ENCODE assay signal across 11 cellular contexts in genomic region chr2:226773291-226773690, GRCh38. TPM values are rescaled to one million over a fixed set of nuclear protein-coding genes. Genes with fewer than 3 reads are reported as not detected.
DNase-seq lines count a peak whose midpoint lies in the region; ATAC-seq and TF ChIP-seq lines count a peak whose summit lies in the region.
"Had no signal": no experiment of that assay in that cellular context is flagged by ENCODE, and none has a peak within 500 bp of the region (broad histone marks: within the 10 kb centered on the region; RNA-seq: fewer than 3 reads in every experiment).

No MANE protein-coding gene starts in this region.

- peaks cover 29% of the 10 kb centered on the region for H3K4me1 Mint-ChIP-seq in activated T-helper 1 cell treated with anti-CD3 and anti-CD28 coated beads, Interleukin-12 subunit alpha, Interleukin-12 subunit beta, Interleukin-2, Interleukin-4 antibody, amounts not matched to agents 30 ng/mL and 10 ng/mL and 1 ng/mL, durations not matched to agents 14 hours and 24 hours and 36 hours (ENCODE audit: low read depth)

- H3K36me3 ChIP-seq in BLaER1 (peaks cover 29% of the 10 kb centered on the region), fibroblast of lung (ENCODE audit: control insufficient read depth, insufficient read depth, low read length) (peaks cover 10% of the 10 kb centered on the region), aorta (ENCODE audit: control insufficient read depth in 1 of 2, insufficient read depth in 2 of 2, low read length in 1 of 2) (no peaks in the 10 kb centered on the region)

- peak; percentile 23 for ATAC-seq in GM21360 (IDR thresholded peaks at IDR 0.05; ENCODE audit: unreplicated experiment)
- peak; percentile 40 for ATAC-seq in HG03354 (IDR thresholded peaks at IDR 0.05; ENCODE audit: poor library complexity, severe bottlenecking, unreplicated experiment)
- no peak for ATAC-seq in aorta (ENCODE audit: low FRiP score)

- no peak overlapping the region for H3K27ac Mint-ChIP-seq in activated T-helper 1 cell treated with anti-CD3 and anti-CD28 coated beads, Interleukin-12 subunit alpha, Interleukin-12 subunit beta, Interleukin-2, Interleukin-4 antibody, amounts not matched to agents 30 ng/mL and 10 ng/mL and 1 ng/mL, durations not matched to agents 14 hours and 24 hours and 36 hours

- H3K4me1 ChIP-seq in BLaER1 (peaks cover 64% of the 10 kb centered on the region), fibroblast of lung (ENCODE audit: control insufficient read depth, extremely low read depth, insufficient read depth, low read length) (peaks cover 11% of the 10 kb centered on the region), aorta (ENCODE audit: control insufficient read depth in 1 of 2, insufficient read depth in 2 of 2, low read length in 2 of 2) (peaks cover 0 to 6% of the 10 kb centered on the region in 2 donors)

- H3K27me3 Mint-ChIP-seq in activated T-helper 1 cell treated with anti-CD3 and anti-CD28 coated beads, Interleukin-12 subunit alpha, Interleukin-12 subunit beta, Interleukin-2, Interleukin-4 antibody, amounts not matched to agents 30 ng/mL and 10 ng/mL and 1 ng/mL, durations not matched to agents 14 hours and 24 hours and 36 hours (ENCODE audit: insufficient read depth), result no peaks in the 10 kb centered on the region

- H3K27ac ChIP-seq in BLaER1, result peak overlapping the region; percentile 86
- H3K27ac ChIP-seq in fibroblast of lung (ENCODE audit: insufficient read depth, low read length), result peak overlapping the region; percentile 42
- H3K27ac ChIP-seq in aorta (ENCODE audit: low read depth in 1 of 2, low read length in 2 of 2), result no peak overlapping the region

- intact Hi-C loops in lower leg skin (cut with DNase I; ENCODE audit: low total_unique reads) (no loop called here), aorta (cut with DNase I) (no loop called here)
- intact Hi-C loops in activated T-helper 1 cell treated with anti-CD3 and anti-CD28 coated beads, Interleukin-12 subunit alpha, Interleukin-12 subunit beta, Interleukin-2, Interleukin-4 antibody, amounts not matched to agents 30 ng/mL and 10 ng/mL and 1 ng/mL, durations not matched to agents 14 hours and 24 hours and 36 hours (cut with micrococcal nuclease), result loop anchor here (2.0 kb wide), 1 partner anchor 18 kb away; no protein-coding TSS in a partner anchor

- H3K36me3 Mint-ChIP-seq in activated T-helper 1 cell treated with anti-CD3 and anti-CD28 coated beads, Interleukin-12 subunit alpha, Interleukin-12 subunit beta, Interleukin-2, Interleukin-4 antibody, amounts not matched to agents 30 ng/mL and 10 ng/mL and 1 ng/mL, durations not matched to agents 14 hours and 24 hours and 36 hours (ENCODE audit: low read depth), result peaks cover 20% of the 10 kb centered on the region

- TF ChIP-seq CTCF in fibroblast of lung (conservative IDR thresholded peaks at IDR 0.05 in 1 of 2, IDR thresholded peaks at IDR 0.05 in 1 of 2; ENCODE audit: low read depth in 1 of 2, low read length in 2 of 2), result no peak
- no peak for TF ChIP-seq CTCF in lower leg skin (IDR thresholded peaks at IDR 0.05)

- H3K4me2 ChIP-seq in BLaER1, result peak overlapping the region; percentile 83
- H3K4me2 ChIP-seq in fibroblast of lung (ENCODE audit: extremely low read depth, insufficient read depth, low read length), result peak overlapping the region; percentile 28

- no peak overlapping the region for H3K4me3 Mint-ChIP-seq in activated T-helper 1 cell treated with anti-CD3 and anti-CD28 coated beads, Interleukin-12 subunit alpha, Interleukin-12 subunit beta, Interleukin-2, Interleukin-4 antibody, amounts not matched to agents 30 ng/mL and 10 ng/mL and 1 ng/mL, durations not matched to agents 14 hours and 24 hours and 36 hours

- H3K27me3 ChIP-seq in BLaER1 (no peaks in the 10 kb centered on the region), fibroblast of lung (ENCODE audit: control insufficient read depth, insufficient read depth, low read length) (no peaks in the 10 kb centered on the region), aorta (ENCODE audit: control insufficient read depth in 1 of 2, insufficient read depth in 2 of 2, low read length in 1 of 2) (no peaks in the 10 kb centered on the region)

- 46 to 49% methylated on average over 2 of the region's 2 CpGs for WGBS in lower leg skin, 2 donors
- 42 to 50% methylated on average over 2 of the region's 2 CpGs for WGBS in aorta, 2 donors

- no peak for TF ChIP-seq POLR2A in lower leg skin (IDR thresholded peaks at IDR 0.05)

- H3K4me3 ChIP-seq in BLaER1 (peak overlapping the region; percentile 45), fibroblast of lung (replicated peaks in 1 of 4; ENCODE audit: control extremely low read depth in 1 of 4, insufficient read depth in 1 of 4, low read depth in 3 of 4, low read length in 4 of 4) (no peak overlapping the region), lower leg skin (ENCODE audit: low read depth, poor library complexity, severe bottlenecking) (no peak overlapping the region), aorta (ENCODE audit: low read length in 2 of 2) (no peak overlapping the region)

- peaks cover 45% of the 10 kb centered on the region for H3K9me3 ChIP-seq in BLaER1
- no peaks in the 10 kb centered on the region for H3K9me3 ChIP-seq in fibroblast of lung (ENCODE audit: control insufficient read depth, insufficient read depth, low read depth, low read length)
- no peaks in the 10 kb centered on the region for H3K9me3 ChIP-seq in aorta (ENCODE audit: control insufficient read depth, low read length)

- H4K20me1 ChIP-seq in BLaER1 (no peaks in the 10 kb centered on the region), fibroblast of lung (ENCODE audit: control insufficient read depth, extremely low read depth, insufficient read depth, low read length) (no peaks in the 10 kb centered on the region)

- DNase-seq in fibroblast of lung (ENCODE audit: low read depth in 2 of 2), result no peak
- DNase-seq in lower leg skin (ENCODE audit: low spot score in 2 of 2), result no peak
- DNase-seq in anterior cingulate cortex (lab: John Stamatoyannopoulos, UW), result no peak
- DNase-seq in activated T-helper 1 cell treated with anti-CD3 and anti-CD28 coated beads, Interleukin-12 subunit alpha, Interleukin-12 subunit beta, Interleukin-2, Interleukin-4 antibody, amounts not matched to agents 30 ng/mL and 10 ng/mL and 1 ng/mL, durations not matched to agents 14 hours and 24 hours and 36 hours (ENCODE audit: low spot score), result no peak
- DNase-seq in aorta, result no peak
- DNase-seq: DND-41; KG1; stimulated activated CD4-positive, alpha-beta T cell treated with anti-CD3 and anti-CD28 coated beads, Interleukin-12 subunit alpha, Interleukin-12 subunit beta, amount 100 ng/mL, for 4 hours had no signal

- peaks cover 21% of the 10 kb centered on the region for H3K9me3 Mint-ChIP-seq in activated T-helper 1 cell treated with anti-CD3 and anti-CD28 coated beads, Interleukin-12 subunit alpha, Interleukin-12 subunit beta, Interleukin-2, Interleukin-4 antibody, amounts not matched to agents 30 ng/mL and 10 ng/mL and 1 ng/mL, durations not matched to agents 14 hours and 24 hours and 36 hours

- peak overlapping the region; percentile 70 for H3K9ac ChIP-seq in BLaER1
- no peak overlapping the region for H3K9ac ChIP-seq in fibroblast of lung (ENCODE audit: insufficient read depth, low read length)

- peaks cover 95% of the 10 kb centered on the region for H3K79me2 ChIP-seq in fibroblast of lung (ENCODE audit: control insufficient read depth, insufficient read depth, low read length)

- H2AFZ ChIP-seq in fibroblast of lung (ENCODE audit: low read length), result no peak overlapping the region

RNA-seq across cellular contexts. Expression of gene IRS1, which starts 26.3 kb away (rescaled TPM):
- total RNA-seq in fibroblast of lung (18.7 and 29.1 TPM in 2 replicates), lower leg skin (10 to 100 TPM; 16.9 to 55.0 (median 25.4) TPM), aorta (10 to 100 TPM; 13.8 to 16.6 TPM)
- polyA plus RNA-seq in fibroblast of lung (14.3 and 24.0 TPM in 2 replicates), aorta (1 to 10 TPM; 2.1 to 2.5 TPM)
- 21.3 and 33.3 TPM in 2 replicates for polyA plus RNA-seq in fibroblast of lung (2012)
- polyA minus RNA-seq in fibroblast of lung (ENCODE audit: low replicate concordance), result 40.7 and 72.5 TPM in 2 replicates
- 3.8 and 4.2 TPM in 2 replicates for total RNA-seq in activated T-helper 1 cell treated with anti-CD3 and anti-CD28 coated beads, Interleukin-12 subunit alpha, Interleukin-12 subunit beta, Interleukin-2, Interleukin-4 antibody, amounts not matched to agents 30 ng/mL and 10 ng/mL and 1 ng/mL, durations not matched to agents 14 hours and 24 hours and 36 hours

Comparison
In these comparisons a context has a peak if more than half of its experiments do, and no peak if none do; other contexts are left out.
1. H3K27ac ChIP-seq: peak in BLaER1 (single experiment) and fibroblast of lung (single experiment); none in aorta (0 of 2).